In the genomic region with DNA sequence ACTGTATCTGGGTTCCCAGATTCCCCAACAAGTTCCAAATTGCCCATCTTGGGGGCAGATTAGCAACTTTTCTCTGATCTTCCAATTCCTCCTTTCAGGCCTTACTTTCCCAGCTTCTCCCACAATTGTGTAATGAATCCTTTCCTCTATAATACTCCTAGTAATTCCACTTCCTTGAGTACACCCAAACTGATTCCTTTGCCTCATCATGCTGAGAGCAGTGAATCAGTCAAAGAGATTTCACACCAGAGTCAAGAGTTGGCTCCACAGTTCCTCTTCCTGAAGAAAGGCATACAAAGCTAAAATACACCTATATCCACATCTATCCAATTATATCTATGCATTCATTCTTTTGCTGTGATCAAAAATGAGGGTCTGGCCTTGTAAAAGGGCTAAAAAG, we compare ENCODE assay signal across 29 cellular contexts. TPM values are rescaled to one million over a fixed set of nuclear protein-coding genes. Genes with fewer than 3 reads are reported as not detected.
"Had no signal": no experiment of that assay in that cellular context is flagged by ENCODE, and none has a peak within 500 bp of the region (broad histone marks: within the 10 kb centered on the region; RNA-seq: fewer than 3 reads in every experiment).

No MANE protein-coding gene starts in this region.

- H3K27ac ChIP-seq: cardiac muscle cell, Peyer's patch, SJSA1 had no signal

- DNase-seq: activated CD4-positive, alpha-beta T cell treated with anti-CD3 and anti-CD28 coated beads for 36 hours; activated CD4-positive, alpha-beta T cell treated with anti-CD3 and anti-CD28 coated beads, Interleukin-2, amount 10 ng/mL, durations not matched to agents 7 days and 5 days; activated CD4-positive, alpha-beta T cell treated with anti-CD3 and anti-CD28 coated beads, Interleukin-2, amount 50 U/mL, for 48 hours; activated CD8-positive, alpha-beta T cell treated with anti-CD3 and anti-CD28 coated beads, Interleukin-2, amount 10 ng/mL, durations not matched to agents 7 days and 5 days; activated gamma-delta T cell treated with Interleukin-2 at 50 U/mL for 16 hours; activated naive CD4-positive, alpha-beta T cell treated with anti-CD3 and anti-CD28 coated beads, Interleukin-2, amount 10 ng/mL, durations not matched to agents 7 days and 5 days; activated naive CD8-positive, alpha-beta T cell treated with anti-CD3 and anti-CD28 coated beads, Interleukin-2, amount 50 U/mL, for 24 hours; activated T-cell treated with anti-CD3 and anti-CD28 coated beads, Interleukin-2, amount 50 U/mL, for 24 hours; Kasumi-1; KG1; MG63; NCI-H1048; NCI-H1105 treated with DMSO at 0.1 percent for 48 hours; NCI-H1436 treated with DMSO at 0.1 percent for 48 hours; NCI-H1694 treated with DMSO at 0.1 percent for 48 hours; NCI-H2029; NCI-H510A; NCI-H526; NCI-H748 treated with DMSO at 0.1 percent for 48 hours; NK-92 treated with Interleukin-12 subunit alpha and Interleukin-12 subunit beta, amount 100 ng/mL, for 24 hours; PC-3; Peyer's patch; RPMI8226; SHP77 treated with DMSO at 0.1 percent for 48 hours; SK-N-SH had no signal

- H3K27me3 ChIP-seq: cardiac muscle cell, MG63, Peyer's patch, SJSA1 had no signal

- H3K36me3 ChIP-seq: cardiac muscle cell, MG63, Peyer's patch, SJSA1 had no signal

- H3K4me3 ChIP-seq: cardiac muscle cell, MG63, Peyer's patch, SJSA1 had no signal

RNA-seq across cellular contexts. Expression of a gene that starts 28.6 kb away (rescaled TPM):
- total RNA-seq: activated CD4-positive, alpha-beta T cell treated with anti-CD3 and anti-CD28 coated beads for 36 hours; activated CD4-positive, alpha-beta T cell treated with anti-CD3 and anti-CD28 coated beads, Interleukin-2, amount 10 ng/mL, durations not matched to agents 7 days and 5 days; activated CD8-positive, alpha-beta T cell treated with anti-CD3 and anti-CD28 coated beads, Interleukin-2, amount 10 ng/mL, durations not matched to agents 7 days and 5 days; activated T-helper 1 cell treated with anti-CD3 and anti-CD28 coated beads, Interleukin-12 subunit alpha, Interleukin-12 subunit beta, Interleukin-2, Interleukin-4 antibody, amounts not matched to agents 30 ng/mL and 10 ng/mL and 1 ng/mL, durations not matched to agents 14 hours and 24 hours and 36 hours; cardiac muscle cell; PC-3; Peyer's patch; SJSA1; WTC11 had no signal
- polyA plus RNA-seq: cardiac muscle cell, SK-N-SH had no signal
